Comparison of ENCODE assay signal across 2 cellular contexts in genomic region chr1:109627692-109628399, GRCh38.
TF ChIP-seq lines count a peak whose summit lies in the region.

No MANE protein-coding gene starts in this region.

TF ChIP-seq in IMR-90, 13 proteins besides CTCF, POLR2A, EP300 and RAD21:
- no peak for TF ChIP-seq ELK1 (IDR thresholded peaks at IDR 0.05; ENCODE audit: borderline replicate concordance, low read depth, low read length)
- TF ChIP-seq CEBPB (IDR thresholded peaks at IDR 0.05; ENCODE audit: low read depth, low read length) = no peak
- no peak for TF ChIP-seq RFX5 (IDR thresholded peaks at IDR 0.05; ENCODE audit: low read depth, low read length)
- TF ChIP-seq RCOR1 (IDR thresholded peaks at IDR 0.05; ENCODE audit: insufficient replicate concordance, low read length) = no peak
- no peak for TF ChIP-seq MXI1 (IDR thresholded peaks at IDR 0.05; ENCODE audit: borderline replicate concordance, low read depth, low read length)
- no peak for TF ChIP-seq FOS (IDR thresholded peaks at IDR 0.05; ENCODE audit: low read depth, low read length)

TF ChIP-seq in SK-N-SH, 30 proteins besides CTCF, POLR2A, EP300 and RAD21:
- no peak for TF ChIP-seq RCOR1 (IDR thresholded peaks at IDR 0.05; ENCODE audit: low read length)
TF ChIP-seq in SK-N-SH: peak in this region for 0.
